ENCODE assay signal across 20 cellular contexts in the genomic region with DNA sequence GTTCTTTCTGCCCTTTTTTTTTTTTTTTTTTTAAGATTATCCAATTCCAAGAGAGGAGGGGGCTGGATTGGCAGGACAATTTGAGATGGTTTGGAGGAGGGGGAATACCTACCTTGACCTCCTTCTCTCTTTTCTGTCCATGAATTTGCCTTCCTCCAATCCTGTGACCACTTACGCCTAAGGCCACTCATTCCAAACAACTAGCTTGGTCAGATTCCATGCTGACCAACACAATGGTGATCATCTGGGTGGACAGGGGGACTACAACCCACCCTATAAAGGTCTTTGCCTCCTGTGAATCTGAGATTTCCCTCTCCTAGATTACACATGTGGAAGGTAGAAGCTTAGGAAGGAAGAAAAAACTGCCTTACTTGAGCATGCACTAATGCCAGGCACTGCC. TPM values are rescaled to one million over a fixed set of nuclear protein-coding genes. Genes with fewer than 3 reads are reported as not detected.
DNase-seq lines count a peak whose midpoint lies in the region; ATAC-seq, FAIRE-seq and TF ChIP-seq lines count a peak whose summit lies in the region.
"Had no signal": no experiment of that assay in that cellular context is flagged by ENCODE, and none has a peak within 500 bp of the region (broad histone marks: within the 10 kb centered on the region; RNA-seq: fewer than 3 reads in every experiment).

No MANE protein-coding gene starts in this region.

- H3K9ac ChIP-seq in endodermal cell (ENCODE audit: extremely low read depth, low read length, poor library complexity, severe bottlenecking), result no peak overlapping the region

- no peaks in the 10 kb centered on the region for H3K9me3 Mint-ChIP-seq in endodermal cell
- no peaks in the 10 kb centered on the region for H3K9me3 Mint-ChIP-seq in nephron progenitor cell
- H3K9me3 Mint-ChIP-seq: stimulated activated naive CD8-positive, alpha-beta T cell treated with anti-CD3 and anti-CD28 coated beads, Interleukin-15, Interleukin-2, amounts not matched to agents 100 ng/mL and 50 ng/mL, for 24 hours; T-helper 1 cell treated with Interleukin-12 subunit alpha and Interleukin-12 subunit beta and Interleukin-4 antibody, amounts not matched to agents 30 μg/mL and 1 μg/mL, for 36 hours had no signal

- peaks cover 40% of the 10 kb centered on the region for H3K4me1 Mint-ChIP-seq in endodermal cell
- peaks cover 47% of the 10 kb centered on the region for H3K4me1 Mint-ChIP-seq in nephron progenitor cell

- DNase-seq in cardiac muscle cell (ENCODE audit: low read depth in 1 of 2, low spot score in 1 of 2), result no peak
- DNase-seq in Right ventricle myocardium superior, result no peak
- no peak for DNase-seq in endodermal cell
- DNase-seq in nephron progenitor cell, result no peak
- no peak for DNase-seq in stimulated activated CD4-positive, alpha-beta T cell treated with anti-CD3 and anti-CD28 coated beads, Interleukin-4, amount 100 ng/mL, for 4 hours
- DNase-seq in activated CD4-positive, alpha-beta T cell treated with anti-CD3 and anti-CD28 coated beads for 4 hours, result no peak
- no peak for DNase-seq in HTR-8/SVneo (ENCODE audit: insufficient read length, low spot score)
- DNase-seq: ACHN; activated CD4-positive, alpha-beta T cell treated with anti-CD3 and anti-CD28 coated beads for 48 hours; activated effector memory CD4-positive, alpha-beta T cell treated with Interleukin-2 at 50 U/mL for 16 hours; brain microvascular endothelial cell; DMS 273 treated with DMSO at 0.1 percent for 48 hours; effector memory CD4-positive, alpha-beta T cell; KG1; NCI-H1436; NCI-H526 had no signal

- FAIRE-seq in HTR-8/SVneo (lab: Jason Lieb, UNC), result no peak
- FAIRE-seq: RCC 7860 had no signal

- no peak for ATAC-seq in Right ventricle myocardium superior (ENCODE audit: poor library complexity)

- WGBS in endodermal cell (ENCODE audit: insufficient coverage in 1 of 2, insufficient read length in 1 of 2), 2 experiments, result 79 to 100% methylated on average over 1 of the region's 1 CpG
- 89% methylated on average over 1 of the region's 1 CpG for WGBS in urinary bladder

- H3K27ac Mint-ChIP-seq in endodermal cell (peak overlapping the region; percentile 97), nephron progenitor cell (peak overlapping the region; percentile 99)
- H3K27ac Mint-ChIP-seq: stimulated activated naive CD8-positive, alpha-beta T cell treated with anti-CD3 and anti-CD28 coated beads, Interleukin-15, Interleukin-2, amounts not matched to agents 100 ng/mL and 50 ng/mL, for 24 hours; T-helper 1 cell treated with Interleukin-12 subunit alpha and Interleukin-12 subunit beta and Interleukin-4 antibody, amounts not matched to agents 30 μg/mL and 1 μg/mL, for 36 hours had no signal

- no peak overlapping the region for H3K4me3 ChIP-seq in cardiac muscle cell
- H3K4me3 ChIP-seq in endodermal cell (ENCODE audit: low read length), result peak overlapping the region; percentile 80
- H3K4me3 ChIP-seq in urinary bladder (ENCODE audit: low read depth, low read length), result no peak overlapping the region

- TF ChIP-seq CTCF in cardiac muscle cell (IDR thresholded peaks at IDR 0.05; ENCODE audit: low read depth, low read length) (no peak), endodermal cell (conservative IDR thresholded peaks at IDR 0.05) (peak; percentile 6), nephron progenitor cell (IDR thresholded peaks at IDR 0.05) (no peak)

- no peaks in the 10 kb centered on the region for H3K27me3 ChIP-seq in cardiac muscle cell
- H3K27me3 ChIP-seq in endodermal cell (ENCODE audit: control insufficient read depth, insufficient read depth, low read length, poor library complexity, severe bottlenecking), result no peaks in the 10 kb centered on the region
- H3K27me3 ChIP-seq: brain microvascular endothelial cell had no signal

- peak overlapping the region; percentile 97 for H3K27ac ChIP-seq in cardiac muscle cell
- no peak overlapping the region for H3K27ac ChIP-seq in endodermal cell (ENCODE audit: low read depth, low read length)
- peak overlapping the region; percentile 33 for H3K27ac ChIP-seq in urinary bladder (ENCODE audit: low read depth)
- H3K27ac ChIP-seq: brain microvascular endothelial cell had no signal

- intact Hi-C loops in Right ventricle myocardium superior (cut with DNase I), result no loop called here

- H3K36me3 Mint-ChIP-seq in endodermal cell (ENCODE audit: low read depth), result no peaks in the 10 kb centered on the region
- no peaks in the 10 kb centered on the region for H3K36me3 Mint-ChIP-seq in nephron progenitor cell (ENCODE audit: low read depth)

- H3K36me3 ChIP-seq in cardiac muscle cell (no peaks in the 10 kb centered on the region), endodermal cell (ENCODE audit: control insufficient read depth, insufficient read depth, low read length) (no peaks in the 10 kb centered on the region), urinary bladder (ENCODE audit: insufficient read depth) (no peaks in the 10 kb centered on the region)
- H3K36me3 ChIP-seq: brain microvascular endothelial cell had no signal

- H3K9me3 ChIP-seq in cardiac muscle cell (ENCODE audit: low read depth), result no peaks in the 10 kb centered on the region
- H3K9me3 ChIP-seq in endodermal cell (ENCODE audit: control insufficient read depth, low read length), result no peaks in the 10 kb centered on the region

- H3K4me1 ChIP-seq in cardiac muscle cell (ENCODE audit: low read depth) (peaks cover 26% of the 10 kb centered on the region), endodermal cell (ENCODE audit: control insufficient read depth, insufficient read depth, low read length) (peaks cover 15% of the 10 kb centered on the region), urinary bladder (ENCODE audit: insufficient read depth) (no peaks in the 10 kb centered on the region)

- H3K4me3 Mint-ChIP-seq in endodermal cell (peak overlapping the region; percentile 75), nephron progenitor cell (peak overlapping the region; percentile 91)
- H3K4me3 Mint-ChIP-seq: stimulated activated naive CD8-positive, alpha-beta T cell treated with anti-CD3 and anti-CD28 coated beads, Interleukin-15, Interleukin-2, amounts not matched to agents 100 ng/mL and 50 ng/mL, for 24 hours had no signal

- H3K27me3 Mint-ChIP-seq in endodermal cell (ENCODE audit: insufficient read depth), result no peaks in the 10 kb centered on the region
- peaks cover 4% of the 10 kb centered on the region for H3K27me3 Mint-ChIP-seq in nephron progenitor cell (ENCODE audit: low read depth, poor library complexity)
- H3K27me3 Mint-ChIP-seq: stimulated activated naive CD8-positive, alpha-beta T cell treated with anti-CD3 and anti-CD28 coated beads, Interleukin-15, Interleukin-2, amounts not matched to agents 100 ng/mL and 50 ng/mL, for 24 hours had no signal

RNA-seq across cellular contexts. Expression of gene LDB1, which starts 2.3 kb away (rescaled TPM):
- total RNA-seq in cardiac muscle cell (109 and 112 TPM in 2 replicates), Right ventricle myocardium superior (56.2 TPM), endodermal cell (10 to 100 TPM; 72.0 to 82.6 TPM), urinary bladder (51.8 TPM)
- polyA plus RNA-seq in cardiac muscle cell (42.2 and 44.3 TPM in 2 replicates), urinary bladder (65.3 TPM)
- polyA plus RNA-seq in endodermal cell (2013, experiment 1 of 2), result 112 TPM
- 104 TPM for polyA plus RNA-seq in endodermal cell (2013, experiment 2 of 2)

RNA-seq across cellular contexts. Expression of gene PPRC1, which starts 10.4 kb away (rescaled TPM):
- total RNA-seq in cardiac muscle cell, result 21.5 and 22.9 TPM in 2 replicates
- 22.6 and 31.6 TPM in 2 replicates for polyA plus RNA-seq in cardiac muscle cell
- total RNA-seq in Right ventricle myocardium superior, result 10.5 TPM
- total RNA-seq in endodermal cell, result 10 to 100 TPM; 44.5 to 44.7 TPM
- polyA plus RNA-seq in endodermal cell (2013, experiment 1 of 2), result 31.0 TPM
- polyA plus RNA-seq in endodermal cell (2013, experiment 2 of 2), result 26.7 TPM
- total RNA-seq in urinary bladder, result 12.1 TPM
- 20.7 TPM for polyA plus RNA-seq in urinary bladder

RNA-seq across cellular contexts. Expression of gene NOLC1, which starts 29.7 kb away (rescaled TPM):
- total RNA-seq in cardiac muscle cell (52.3 and 62.2 TPM in 2 replicates), Right ventricle myocardium superior (22.8 TPM), endodermal cell (10 to 100 TPM; 92.0 to 93.5 TPM), urinary bladder (23.6 TPM)
- polyA plus RNA-seq in cardiac muscle cell (56.2 and 74.2 TPM in 2 replicates), urinary bladder (43.1 TPM)
- polyA plus RNA-seq in endodermal cell (2013, experiment 1 of 2), result 79.8 TPM
- 75.4 TPM for polyA plus RNA-seq in endodermal cell (2013, experiment 2 of 2)

RNA-seq across cellular contexts. Expression of gene HPS6, which starts 57.3 kb away (rescaled TPM):
- total RNA-seq in cardiac muscle cell (35.2 and 44.4 TPM in 2 replicates), Right ventricle myocardium superior (9.5 TPM), endodermal cell (10 to 100 TPM; 19.6 to 20.8 TPM), urinary bladder (11.1 TPM)
- polyA plus RNA-seq in cardiac muscle cell (23.6 and 26.6 TPM in 2 replicates), urinary bladder (18.7 TPM)
- polyA plus RNA-seq in endodermal cell (2013, experiment 1 of 2), result 8.4 TPM
- 8.9 TPM for polyA plus RNA-seq in endodermal cell (2013, experiment 2 of 2)
